In genomic region chr11:81967242-81967641, GRCh38 we compare ENCODE assay signal across 19 cellular contexts.
"Had no signal": no experiment of that assay in that cellular context is flagged by ENCODE, and none has a peak within 500 bp of the region (broad histone marks: within the 10 kb centered on the region; RNA-seq: fewer than 3 reads in every experiment).

No MANE protein-coding gene starts in this region.

- H3K27ac Mint-ChIP-seq: endodermal cell; naive thymus-derived CD8-positive, alpha-beta T cell; stimulated activated naive B cell treated with anti-CD40 and anti-IgM and Interleukin-4, amounts not matched to agents 10 μg/mL and 1 μg/mL and 100 μg/mL, for 72 hours; stimulated activated naive CD8-positive, alpha-beta T cell treated with anti-CD3 and anti-CD28 coated beads, Interleukin-15, amount 100 ng/mL, for 72 hours had no signal

- DNase-seq: effector CD4-positive, alpha-beta T cell; endodermal cell; erythroblast; heart right ventricle; hypothalamus; kidney glomerular epithelial cell; mammary epithelial cell; mucosa of descending colon; naive thymus-derived CD8-positive, alpha-beta T cell; posterior cingulate gyrus; sigmoid colon; stimulated activated CD4-positive, alpha-beta T cell treated with anti-CD3 and anti-CD28 coated beads, Interleukin-2, amount 100 ng/mL, for 24 hours; stimulated activated CD4-positive, alpha-beta T cell treated with anti-CD3 and anti-CD28 coated beads, Interleukin-4, amount 100 ng/mL, for 4 hours; stimulated activated naive B cell treated with anti-CD40 and anti-IgM and Interleukin-4, amounts not matched to agents 10 μg/mL and 1 μg/mL and 100 μg/mL, for 72 hours; stimulated activated naive CD8-positive, alpha-beta T cell treated with anti-CD3 and anti-CD28 coated beads, Interleukin-15, amount 100 ng/mL, for 72 hours; substantia nigra; trophoblast cell had no signal

- ATAC-seq: heart right ventricle; mucosa of descending colon; naive thymus-derived CD8-positive, alpha-beta T cell; stimulated activated naive B cell treated with anti-CD40 and anti-IgM and Interleukin-4, amounts not matched to agents 10 μg/mL and 1 μg/mL and 100 μg/mL, for 72 hours; stimulated activated naive CD8-positive, alpha-beta T cell treated with anti-CD3 and anti-CD28 coated beads, Interleukin-15, amount 100 ng/mL, for 72 hours had no signal

- H3K4me3 Mint-ChIP-seq: endodermal cell; naive thymus-derived CD8-positive, alpha-beta T cell; stimulated activated naive B cell treated with anti-CD40 and anti-IgM and Interleukin-4, amounts not matched to agents 10 μg/mL and 1 μg/mL and 100 μg/mL, for 72 hours; stimulated activated naive CD8-positive, alpha-beta T cell treated with anti-CD3 and anti-CD28 coated beads, Interleukin-15, amount 100 ng/mL, for 72 hours had no signal

- H3K4me3 ChIP-seq: coronary artery, heart right ventricle, mucosa of descending colon, sigmoid colon, skin epidermis had no signal

- H3K36me3 Mint-ChIP-seq: naive thymus-derived CD8-positive, alpha-beta T cell; stimulated activated naive B cell treated with anti-CD40 and anti-IgM and Interleukin-4, amounts not matched to agents 10 μg/mL and 1 μg/mL and 100 μg/mL, for 72 hours had no signal

- H3K9me3 Mint-ChIP-seq: endodermal cell; naive thymus-derived CD8-positive, alpha-beta T cell; stimulated activated naive B cell treated with anti-CD40 and anti-IgM and Interleukin-4, amounts not matched to agents 10 μg/mL and 1 μg/mL and 100 μg/mL, for 72 hours; stimulated activated naive CD8-positive, alpha-beta T cell treated with anti-CD3 and anti-CD28 coated beads, Interleukin-15, amount 100 ng/mL, for 72 hours had no signal

- H3K27me3 Mint-ChIP-seq: stimulated activated naive B cell treated with anti-CD40 and anti-IgM and Interleukin-4, amounts not matched to agents 10 μg/mL and 1 μg/mL and 100 μg/mL, for 72 hours; stimulated activated naive CD8-positive, alpha-beta T cell treated with anti-CD3 and anti-CD28 coated beads, Interleukin-15, amount 100 ng/mL, for 72 hours had no signal
